ENCODE assay signal across 1 cellular context in the genomic region with DNA sequence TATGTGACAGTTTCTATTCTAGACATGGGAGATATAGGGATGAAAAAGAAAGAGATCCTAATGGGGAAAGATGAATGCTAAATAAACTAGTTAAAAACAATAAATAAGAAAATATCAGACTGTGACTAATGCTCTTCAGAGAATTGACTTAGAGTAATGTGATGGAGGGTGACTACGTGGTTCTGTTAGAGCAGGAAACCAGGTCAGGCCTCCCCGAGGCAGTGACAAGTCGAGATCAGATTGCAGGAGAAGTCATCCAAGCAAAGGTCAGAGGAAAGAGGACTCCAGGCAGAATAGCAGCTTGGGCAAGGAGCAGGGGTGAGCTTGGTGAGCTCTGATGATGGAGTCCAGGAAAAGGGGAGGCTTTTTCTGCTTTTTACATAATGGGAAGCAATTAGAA.
TF ChIP-seq lines count a peak whose summit lies in the region.

No MANE protein-coding gene starts in this region.

TF ChIP-seq in HepG2, 621 proteins besides CTCF, POLR2A, EP300 and RAD21:
- TF ChIP-seq AHR (CRISPR knock-in tag; IDR thresholded peaks at IDR 0.05), result no peak
- TF ChIP-seq KMT2B (CRISPR knock-in tag; IDR thresholded peaks at IDR 0.05), result no peak
- TF ChIP-seq, protein P1, sequence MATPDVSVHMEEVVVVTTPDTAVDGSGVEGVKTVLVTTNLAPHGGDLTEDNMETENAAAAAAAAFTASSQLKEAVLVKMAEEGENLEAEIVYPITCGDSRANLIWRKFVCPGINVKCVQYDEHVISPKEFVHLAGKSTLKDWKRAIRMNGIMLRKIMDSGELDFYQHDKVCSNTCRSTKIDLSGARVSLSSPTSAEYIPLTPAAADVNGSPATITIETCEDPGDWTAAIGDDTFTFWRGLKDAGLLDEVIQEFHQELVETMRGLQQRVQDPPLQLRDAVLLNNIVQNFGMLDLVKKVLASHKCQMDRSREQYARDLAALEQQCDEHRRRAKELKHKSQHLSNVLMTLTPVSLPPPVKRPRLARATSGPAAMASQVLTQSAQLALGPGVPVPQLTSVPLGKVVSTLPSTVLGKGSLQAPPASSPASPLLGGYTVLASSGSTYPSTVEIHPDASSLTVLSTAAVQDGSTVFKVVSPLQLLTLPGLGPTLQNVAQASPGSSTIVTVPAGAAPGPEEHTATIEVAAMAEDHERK (CRISPR knock-in tag; IDR thresholded peaks at IDR 0.05; ENCODE audit: low read depth), result no peak
TF ChIP-seq in HepG2: peak in this region for 0.
